ENCODE assay signal across 17 cellular contexts in genomic region chr17:33732116-33732515, GRCh38.
DNase-seq lines count a peak whose midpoint lies in the region; FAIRE-seq and TF ChIP-seq lines count a peak whose summit lies in the region.
"Had no signal": no experiment of that assay in that cellular context is flagged by ENCODE, and none has a peak within 500 bp of the region (broad histone marks: within the 10 kb centered on the region; RNA-seq: fewer than 3 reads in every experiment).

No MANE protein-coding gene starts in this region.

- H3K27ac Mint-ChIP-seq in activated CD4-positive, alpha-beta T cell treated with anti-CD3 and anti-CD28 coated beads, Interleukin-2, amount 10 ng/mL, durations not matched to agents 24 days and 14 days, result no peak overlapping the region
- H3K27ac Mint-ChIP-seq: activated naive CD8-positive, alpha-beta T cell; IgD-negative memory B cell had no signal

- H3K36me3 Mint-ChIP-seq in activated CD4-positive, alpha-beta T cell treated with anti-CD3 and anti-CD28 coated beads, Interleukin-2, amount 10 ng/mL, durations not matched to agents 24 days and 14 days (ENCODE audit: low read depth), result no peaks in the 10 kb centered on the region
- H3K36me3 Mint-ChIP-seq: activated naive CD8-positive, alpha-beta T cell; IgD-negative memory B cell had no signal

- H4K20me1 ChIP-seq in MM.1S (ENCODE audit: insufficient read depth, low read length) (no peaks in the 10 kb centered on the region), neural cell (ENCODE audit: insufficient read depth) (no peaks in the 10 kb centered on the region)

- H3K4me2 ChIP-seq in MM.1S (ENCODE audit: low read depth, low read length) (no peak overlapping the region), neural cell (ENCODE audit: low read length) (no peak overlapping the region)

- H3K79me2 ChIP-seq in MM.1S (ENCODE audit: low read length) (no peaks in the 10 kb centered on the region), neural cell (replicated peaks; ENCODE audit: insufficient read depth, low read length) (no peaks in the 10 kb centered on the region)

- no peak overlapping the region for H3K9ac ChIP-seq in MM.1S (ENCODE audit: low read length)
- no peak overlapping the region for H3K9ac ChIP-seq in neural cell (ENCODE audit: low read length)

- no peak overlapping the region for H2AFZ ChIP-seq in MM.1S (ENCODE audit: low read length)
- no peak overlapping the region for H2AFZ ChIP-seq in neural cell (ENCODE audit: low read depth, low read length)

- H3K9me3 Mint-ChIP-seq in activated CD4-positive, alpha-beta T cell treated with anti-CD3 and anti-CD28 coated beads, Interleukin-2, amount 10 ng/mL, durations not matched to agents 24 days and 14 days, result no peaks in the 10 kb centered on the region
- H3K9me3 Mint-ChIP-seq: central memory CD8-positive, alpha-beta T cell had no signal

- no peaks in the 10 kb centered on the region for H3K9me2 ChIP-seq in MM.1S (replicated peaks; ENCODE audit: insufficient read depth, low read length)
- no peaks in the 10 kb centered on the region for H3K9me2 ChIP-seq in neural cell (ENCODE audit: insufficient read depth, low read length)

- intact Hi-C loops in activated CD4-positive, alpha-beta T cell treated with anti-CD3 and anti-CD28 coated beads, Interleukin-2, amount 10 ng/mL, durations not matched to agents 24 days and 14 days (cut with micrococcal nuclease), result no loop called here

- H3K4me3 ChIP-seq in MM.1S (ENCODE audit: low read length), result no peak overlapping the region
- H3K4me3 ChIP-seq in bronchial epithelial cell (ENCODE audit: low read depth, low read length), result no peak overlapping the region
- no peak overlapping the region for H3K4me3 ChIP-seq in neural cell (ENCODE audit: low read length)
- H3K4me3 ChIP-seq: SJSA1, thoracic aorta had no signal

- H3K27me3 ChIP-seq in MM.1S (replicated peaks; ENCODE audit: insufficient read depth, low read length), result no peaks in the 10 kb centered on the region
- H3K27me3 ChIP-seq in bronchial epithelial cell (ENCODE audit: control insufficient read depth, insufficient read depth, low read length), result no peaks in the 10 kb centered on the region
- no peaks in the 10 kb centered on the region for H3K27me3 ChIP-seq in neural cell (ENCODE audit: insufficient read depth, low read depth, low read length)
- H3K27me3 ChIP-seq: SJSA1 had no signal

- no peaks in the 10 kb centered on the region for H3K27me3 Mint-ChIP-seq in activated CD4-positive, alpha-beta T cell treated with anti-CD3 and anti-CD28 coated beads, Interleukin-2, amount 10 ng/mL, durations not matched to agents 24 days and 14 days

- TF ChIP-seq EP300 in neural cell (conservative IDR thresholded peaks at IDR 0.05; ENCODE audit: poor library complexity, severe bottlenecking), result no peak

- TF ChIP-seq CTCF in MM.1S (IDR thresholded peaks at IDR 0.05; ENCODE audit: low read length), result no peak
- TF ChIP-seq CTCF in bronchial epithelial cell (IDR thresholded peaks at IDR 0.05; ENCODE audit: insufficient read depth, low read length, severe bottlenecking), result no peak
- TF ChIP-seq CTCF in neural cell (IDR thresholded peaks at IDR 0.05; ENCODE audit: poor library complexity, severe bottlenecking), result no peak

- DNase-seq in activated CD4-positive, alpha-beta T cell treated with anti-CD3 and anti-CD28 coated beads, Interleukin-2, amount 10 ng/mL, durations not matched to agents 24 days and 14 days, result peak; percentile 64
- no peak for DNase-seq in activated CD4-positive, alpha-beta T cell treated with anti-CD3 and anti-CD28 coated beads for 4 hours
- peak; percentile 29 for DNase-seq in MM.1S
- DNase-seq in bronchial epithelial cell (ENCODE audit: low read depth), result peak; percentile 0
- DNase-seq in RCC 7860 (ENCODE audit: low spot score), result no peak
- DNase-seq in MV-4-11 (lab: John Stamatoyannopoulos, UW), result no peak
- DNase-seq in NCI-H526 (lab: John Stamatoyannopoulos, UW), result no peak
- DNase-seq: activated CD8-positive, alpha-beta memory T cell treated with anti-CD3 and anti-CD28 coated beads, Interleukin-2, amount 50 U/mL, for 48 hours; NCI-H1930; NCI-H82 had no signal

- no peaks in the 10 kb centered on the region for H3K4me1 ChIP-seq in MM.1S (ENCODE audit: low read length)
- H3K4me1 ChIP-seq: Caco-2, SJSA1 had no signal

- TF ChIP-seq RAD21 in neural cell (conservative IDR thresholded peaks at IDR 0.05), result no peak

- H3K4me1 Mint-ChIP-seq in activated CD4-positive, alpha-beta T cell treated with anti-CD3 and anti-CD28 coated beads, Interleukin-2, amount 10 ng/mL, durations not matched to agents 24 days and 14 days, result no peaks in the 10 kb centered on the region
- H3K4me1 Mint-ChIP-seq: central memory CD8-positive, alpha-beta T cell; IgD-negative memory B cell had no signal

- H3F3A ChIP-seq in MM.1S (ENCODE audit: insufficient read depth, low read length), result no peaks in the 10 kb centered on the region
- no peaks in the 10 kb centered on the region for H3F3A ChIP-seq in neural cell (ENCODE audit: insufficient read depth, low read length, poor library complexity, severe bottlenecking)

- no peaks in the 10 kb centered on the region for H3K9me3 ChIP-seq in MM.1S (replicated peaks; ENCODE audit: insufficient read depth, low read length)
- no peaks in the 10 kb centered on the region for H3K9me3 ChIP-seq in neural cell (ENCODE audit: low read length)
- H3K9me3 ChIP-seq: Caco-2, SJSA1, thoracic aorta had no signal

- H3K36me3 ChIP-seq in MM.1S (replicated peaks; ENCODE audit: insufficient read depth, low read length) (no peaks in the 10 kb centered on the region), bronchial epithelial cell (ENCODE audit: control insufficient read depth, insufficient read depth, low read length) (no peaks in the 10 kb centered on the region), neural cell (ENCODE audit: insufficient read depth, low read length) (no peaks in the 10 kb centered on the region)
- H3K36me3 ChIP-seq: SJSA1, thoracic aorta had no signal

- H3K4me3 Mint-ChIP-seq in activated CD4-positive, alpha-beta T cell treated with anti-CD3 and anti-CD28 coated beads, Interleukin-2, amount 10 ng/mL, durations not matched to agents 24 days and 14 days, result no peak overlapping the region
- H3K4me3 Mint-ChIP-seq: activated naive CD8-positive, alpha-beta T cell; central memory CD8-positive, alpha-beta T cell; IgD-negative memory B cell had no signal

- no peak for FAIRE-seq in bronchial epithelial cell (lab: Jason Lieb, UNC)
- FAIRE-seq in RCC 7860 (lab: Jason Lieb, UNC), result no peak

- H3K27ac ChIP-seq in MM.1S (ENCODE audit: low read length) (no peak overlapping the region), neural cell (ENCODE audit: low read length) (no peak overlapping the region)
- H3K27ac ChIP-seq: SJSA1, thoracic aorta had no signal

TF ChIP-seq in neural cell, 6 proteins besides CTCF, POLR2A, EP300 and RAD21:
- TF ChIP-seq MXI1 (conservative IDR thresholded peaks at IDR 0.05; ENCODE audit: poor library complexity, severe bottlenecking), result no peak
- peak; percentile 34 for TF ChIP-seq REST (IDR thresholded peaks at IDR 0.05; ENCODE audit: borderline replicate concordance)
- TF ChIP-seq SMC3 (conservative IDR thresholded peaks at IDR 0.05; ENCODE audit: poor library complexity), result no peak
- TF ChIP-seq TAF1 (IDR thresholded peaks at IDR 0.05; ENCODE audit: low read depth), result no peak

Comparison
In these comparisons a context has a peak if more than half of its experiments do, and no peak if none do; other contexts are left out.
1. DNase-seq: peak in activated CD4-positive, alpha-beta T cell treated with anti-CD3 and anti-CD28 coated beads, Interleukin-2, amount 10 ng/mL, durations not matched to agents 24 days and 14 days (single experiment), MM.1S (single experiment) and bronchial epithelial cell (single experiment); none in activated CD4-positive, alpha-beta T cell treated with anti-CD3 and anti-CD28 coated beads for 4 hours (0 of 2), RCC 7860 (single experiment), MV-4-11 (single experiment) and NCI-H526 (0 of 2).